In the genomic region with DNA sequence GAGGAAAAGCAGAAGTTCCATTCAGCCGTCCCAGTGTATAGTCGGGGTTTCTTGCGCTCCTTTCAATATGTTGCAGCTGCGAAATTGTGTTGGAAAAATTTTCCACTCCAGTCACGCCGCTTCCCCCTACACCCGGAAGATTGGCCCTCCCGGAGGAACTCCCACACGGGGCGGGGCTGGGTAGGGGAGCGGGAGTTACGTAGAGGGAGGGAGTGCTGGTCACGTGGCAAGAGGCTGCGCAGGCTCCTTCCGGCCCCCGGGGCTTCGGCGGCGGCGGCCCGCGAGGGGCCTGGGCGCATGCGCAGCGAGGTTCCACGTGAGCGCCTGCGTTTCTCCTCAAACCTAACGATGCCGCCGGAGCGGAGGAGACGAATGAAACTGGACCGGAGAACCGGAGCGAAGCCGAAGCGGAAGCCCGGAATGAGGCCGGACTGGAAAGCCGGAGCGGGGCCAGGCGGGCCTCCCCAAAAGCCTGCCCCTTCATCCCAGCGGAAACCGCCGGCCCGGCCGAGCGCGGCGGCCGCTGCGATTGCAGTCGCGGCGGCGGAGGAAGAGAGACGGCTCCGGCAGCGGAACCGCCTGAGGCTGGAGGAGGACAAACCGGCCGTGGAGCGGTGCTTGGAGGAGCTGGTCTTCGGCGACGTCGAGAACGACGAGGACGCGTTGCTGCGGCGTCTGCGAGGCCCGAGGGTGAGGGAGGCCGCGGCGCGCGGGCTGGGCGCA, we compare ENCODE assay signal across 8 cellular contexts. TPM values are rescaled to one million over a fixed set of nuclear protein-coding genes. Genes with fewer than 3 reads are reported as not detected.
DNase-seq lines count a peak whose midpoint lies in the region; ATAC-seq, FAIRE-seq and TF ChIP-seq lines count a peak whose summit lies in the region.

TSS of gene UTP18 (plus strand) at position 310 of the 723 bp plus-strand sequence. CDS start at position 349, 39 bp downstream.

- DNase-seq in GM12892 (ENCODE audit: insufficient read length) (peak; percentile 82), NCI-H1436 (lab: John Stamatoyannopoulos, UW) (peak; percentile 99), SW480 (ENCODE audit: low spot score) (peak; percentile 97), cardiac septum (ENCODE audit: low spot score) (peak; percentile 99), trophoblast cell (peak; percentile 96 to 98), tibial nerve (ENCODE audit: low spot score in 2 of 2) (peak; percentile 87 to 92)
- DNase-seq in activated naive CD8-positive, alpha-beta T cell treated with anti-CD3 and anti-CD28 coated beads, Interleukin-2, amount 50 U/mL, for 24 hours = peak; percentile 97

- H3K4me1 ChIP-seq in trophoblast cell (ENCODE audit: control insufficient read depth in 1 of 2, insufficient read depth in 2 of 2, low read length in 2 of 2) (peaks cover 10 to 18% of the 10 kb centered on the region in 2 experiments), tibial nerve (peaks cover 5 to 59% (median 39%) of the 10 kb centered on the region in 4 donors)

- H2BK5ac ChIP-seq in trophoblast cell (ENCODE audit: low read depth, low read length, poor library complexity) = peak within 1 kb of the TSS; percentile 84

- peak within 1 kb of the TSS; percentile 87 for H2BK120ac ChIP-seq in trophoblast cell (ENCODE audit: insufficient read depth, low read length, poor library complexity)

- peak within 1 kb of the TSS; percentile 82 for H4K91ac ChIP-seq in trophoblast cell (ENCODE audit: low read depth, low read length)

- H3K36me3 ChIP-seq in trophoblast cell (ENCODE audit: control insufficient read depth in 1 of 2, insufficient read depth in 2 of 2, low read length in 2 of 2) (peaks cover 2 to 7% of the 10 kb centered on the region in 2 experiments), tibial nerve (peaks cover 0 to 19% (median 0%) of the 10 kb centered on the region in 3 donors)

- peak within 1 kb of the TSS; percentile 63 for H2AK5ac ChIP-seq in trophoblast cell (ENCODE audit: low read length)

- peak within 1 kb of the TSS; percentile 98 for H3K27ac Mint-ChIP-seq in activated naive CD8-positive, alpha-beta T cell treated with anti-CD3 and anti-CD28 coated beads, Interleukin-2, amount 50 U/mL, for 24 hours

- TF ChIP-seq POLR2A in GM12892 (IDR thresholded peaks at IDR 0.05; ENCODE audit: low read depth, low read length) (peak; percentile 81; the same call in 1 of the 2 replicates), tibial nerve (IDR thresholded peaks at IDR 0.05) (peak in 1 of 2 donors; percentile 76)

- no peak within 1 kb of the TSS for H3K23ac ChIP-seq in trophoblast cell (ENCODE audit: low read length)

- intact Hi-C loops in cardiac septum (cut with DNase I) = no loop called here

- H4K12ac ChIP-seq in trophoblast cell (ENCODE audit: low read depth, low read length) = peak within 1 kb of the TSS; percentile 78

- peak within 1 kb of the TSS; percentile 88 for H4K8ac ChIP-seq in trophoblast cell (ENCODE audit: low read depth, low read length)

- no peak for FAIRE-seq in GM12892 (lab: Jason Lieb, UNC)

- H3K4me3 ChIP-seq in trophoblast cell (ENCODE audit: low read depth, low read length) = peak within 1 kb of the TSS; percentile 93
- H3K4me3 ChIP-seq in tibial nerve = peak within 1 kb of the TSS; percentile 74 to 93 (median 82)

- peak within 1 kb of the TSS; percentile 99 for H3K4ac ChIP-seq in trophoblast cell (ENCODE audit: low read depth, low read length)

- peak within 1 kb of the TSS; percentile 95 for H3K9ac ChIP-seq in trophoblast cell (ENCODE audit: low read length)

- H3K9me3 Mint-ChIP-seq in activated naive CD8-positive, alpha-beta T cell treated with anti-CD3 and anti-CD28 coated beads, Interleukin-2, amount 50 U/mL, for 24 hours = no peaks in the 10 kb centered on the region

- peaks cover 71% of the 10 kb centered on the region for H3K4me1 Mint-ChIP-seq in activated naive CD8-positive, alpha-beta T cell treated with anti-CD3 and anti-CD28 coated beads, Interleukin-2, amount 50 U/mL, for 24 hours

- ATAC-seq in HG02840 (IDR thresholded peaks at IDR 0.05; ENCODE audit: low FRiP score, unreplicated experiment) = peak; percentile 76
- ATAC-seq in activated naive CD8-positive, alpha-beta T cell treated with anti-CD3 and anti-CD28 coated beads, Interleukin-2, amount 50 U/mL, for 24 hours = peak; percentile 81

- H3K79me2 ChIP-seq in trophoblast cell (ENCODE audit: control insufficient read depth, insufficient read depth, low read length, poor library complexity) = peaks cover 23% of the 10 kb centered on the region

- H3K4me2 ChIP-seq in trophoblast cell (ENCODE audit: low read length) = peak within 1 kb of the TSS; percentile 96

- TF ChIP-seq CTCF in tibial nerve (IDR thresholded peaks at IDR 0.05) = peak in 2 of 5 experiments; percentile 40 to 61

- no CpG with 5 or more reads among the region's 82 CpGs for WGBS in trophoblast cell (ENCODE audit: extremely low coverage, insufficient coverage, insufficient read length)
- 1% methylated on average over 76 to 78 of the region's 82 CpGs for WGBS in tibial nerve, 2 donors

- peaks cover 16% of the 10 kb centered on the region for H3K79me1 ChIP-seq in trophoblast cell (ENCODE audit: low read length)

- H3K27me3 ChIP-seq in trophoblast cell (ENCODE audit: insufficient read depth, low read length) (no peaks in the 10 kb centered on the region), tibial nerve (no peaks in the 10 kb centered on the region)

- peak within 1 kb of the TSS; percentile 64 for H2AFZ ChIP-seq in trophoblast cell (ENCODE audit: insufficient read depth, low read length, poor library complexity)

- peak within 1 kb of the TSS; percentile 73 for H3K14ac ChIP-seq in trophoblast cell (ENCODE audit: low read length)

- no peaks in the 10 kb centered on the region for H3K27me3 Mint-ChIP-seq in activated naive CD8-positive, alpha-beta T cell treated with anti-CD3 and anti-CD28 coated beads, Interleukin-2, amount 50 U/mL, for 24 hours

- no peak within 1 kb of the TSS for H2BK12ac ChIP-seq in trophoblast cell (ENCODE audit: low read length)

- peak; percentile 83 for TF ChIP-seq EP300 in tibial nerve (IDR thresholded peaks at IDR 0.05)

- peak within 1 kb of the TSS; percentile 91 for H3K27ac ChIP-seq in trophoblast cell (ENCODE audit: low read depth, low read length)
- peak within 1 kb of the TSS; percentile 94 to 98 (median 98) for H3K27ac ChIP-seq in tibial nerve

- H3K9me3 ChIP-seq in trophoblast cell (ENCODE audit: insufficient read depth, low read depth, low read length) (no peaks in the 10 kb centered on the region), tibial nerve (no peaks in the 10 kb centered on the region)

- H3K18ac ChIP-seq in trophoblast cell (ENCODE audit: low read length) = peak within 1 kb of the TSS; percentile 81

- peak within 1 kb of the TSS; percentile 93 for H3K4me3 Mint-ChIP-seq in activated naive CD8-positive, alpha-beta T cell treated with anti-CD3 and anti-CD28 coated beads, Interleukin-2, amount 50 U/mL, for 24 hours

- H3K36me3 Mint-ChIP-seq in activated naive CD8-positive, alpha-beta T cell treated with anti-CD3 and anti-CD28 coated beads, Interleukin-2, amount 50 U/mL, for 24 hours (ENCODE audit: low read depth) = peaks cover 52% of the 10 kb centered on the region

RNA-seq across cellular contexts. Expression of gene UTP18, which starts in this region (rescaled TPM):
- 56.0 TPM for polyA plus RNA-seq in GM12892 (2012; ENCODE audit: missing spikeins)
- total RNA-seq in cardiac septum (7.9 TPM), tibial nerve (10 to 100 TPM; 28.8 to 55.3 (median 39.7) TPM)
- polyA plus RNA-seq in trophoblast cell (2013) = 47.4 and 55.2 TPM in 2 replicates

Comparison
In these comparisons a context has a peak if more than half of its experiments do, and no peak if none do; other contexts are left out.
1. Peak in every context shown above with its lines: DNase-seq, ATAC-seq, H3K4me3 ChIP-seq and H3K27ac ChIP-seq.